In genomic region chr14:95125156-95125555, GRCh38 we compare ENCODE assay signal across 1 cellular context.
TF ChIP-seq lines count a peak whose summit lies in the region.

No MANE protein-coding gene starts in this region.

TF ChIP-seq in IMR-90, 13 proteins besides CTCF, POLR2A, EP300 and RAD21 (continued from another document):
- TF ChIP-seq RFX5 (IDR thresholded peaks at IDR 0.05; ENCODE audit: low read depth, low read length) (no peak), CEBPB (IDR thresholded peaks at IDR 0.05; ENCODE audit: low read depth, low read length) (no peak), NFE2L2 (IDR thresholded peaks at IDR 0.05; ENCODE audit: low read depth, low read length) (no peak), BHLHE40 (IDR thresholded peaks at IDR 0.05; ENCODE audit: low read depth, low read length) (no peak)
